In the genomic region with DNA sequence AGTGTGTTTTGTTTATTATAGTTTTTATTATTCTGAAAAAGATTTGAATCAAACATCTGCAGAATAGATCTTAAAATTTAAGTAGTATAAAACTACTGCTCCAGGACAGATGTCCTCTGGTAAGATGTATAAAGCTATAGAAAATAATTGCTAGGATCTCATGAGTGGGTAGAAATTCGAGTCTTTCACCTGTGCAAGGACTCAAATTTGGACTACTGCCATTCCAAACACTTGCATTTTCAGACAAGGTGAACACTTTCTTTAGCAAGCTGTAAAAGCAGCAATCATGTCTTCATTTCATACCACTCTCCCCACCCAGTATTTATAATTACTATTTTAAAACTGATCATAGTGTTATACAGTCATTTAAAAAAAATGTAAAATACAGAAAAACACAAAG, we compare ENCODE assay signal across 16 cellular contexts. TPM values are rescaled to one million over a fixed set of nuclear protein-coding genes. Genes with fewer than 3 reads are reported as not detected.
DNase-seq lines count a peak whose midpoint lies in the region; ATAC-seq and TF ChIP-seq lines count a peak whose summit lies in the region.
"Had no signal": no experiment of that assay in that cellular context is flagged by ENCODE, and none has a peak within 500 bp of the region (broad histone marks: within the 10 kb centered on the region; RNA-seq: fewer than 3 reads in every experiment).

No MANE protein-coding gene starts in this region.

- H3K4me1 ChIP-seq in left lung = no peaks in the 10 kb centered on the region

- ATAC-seq in left lung (peak; percentile 19), GM18867 (IDR thresholded peaks at IDR 0.05; ENCODE audit: unreplicated experiment) (no peak)

- TF ChIP-seq CTCF in VCaP (conservative IDR thresholded peaks at IDR 0.05) = no peak
- TF ChIP-seq CTCF in left lung (IDR thresholded peaks at IDR 0.05) = no peak

- no peaks in the 10 kb centered on the region for H3K9me3 ChIP-seq in left lung
- H3K9me3 ChIP-seq: BLaER1 treated with 17β-estradiol and CSF1 and Interleukin-3, amounts not matched to agents 10 nM and 100 nM had no signal

- H3K36me3 ChIP-seq in left lung = peaks cover 0 to 85% of the 10 kb centered on the region in 2 donors
- peaks cover 12% of the 10 kb centered on the region for H3K36me3 ChIP-seq in H7 (replicated peaks; ENCODE audit: control insufficient read depth, insufficient read depth, low read length)

- peak overlapping the region; percentile 15 for H3K27ac ChIP-seq in VCaP
- H3K27ac ChIP-seq in left lung = no peak overlapping the region
- H3K27ac ChIP-seq: BLaER1 treated with 17β-estradiol and CSF1 and Interleukin-3, amounts not matched to agents 10 nM and 100 nM; HL-60 had no signal

- H3K4me3 ChIP-seq in left lung (no peak overlapping the region), H7 (ENCODE audit: insufficient read depth, low read depth, low read length) (no peak overlapping the region)
- H3K4me3 ChIP-seq: BLaER1 treated with 17β-estradiol and CSF1 and Interleukin-3, amounts not matched to agents 10 nM and 100 nM had no signal

- DNase-seq in DMS79 (lab: John Stamatoyannopoulos, UW) (peak; percentile 68), NCI-H2029 (lab: John Stamatoyannopoulos, UW) (peak; percentile 43), left lung (no peak), NCI-H146 (lab: John Stamatoyannopoulos, UW) (no peak), H7 (no peak)
- DNase-seq: ACHN; Calu3; CD4-positive, CD25-positive, alpha-beta regulatory T cell; DND-41; GDM1; HCEC 1CT; HFFc6 had no signal

- H3K27me3 ChIP-seq in left lung (no peaks in the 10 kb centered on the region), H7 (ENCODE audit: control insufficient read depth, insufficient read depth, low read length) (no peaks in the 10 kb centered on the region)
- H3K27me3 ChIP-seq: BLaER1 treated with 17β-estradiol and CSF1 and Interleukin-3, amounts not matched to agents 10 nM and 100 nM had no signal

- intact Hi-C loops in left lung (cut with DNase I) = no loop called here

RNA-seq across cellular contexts. Expression of gene SKP2, which starts 20.7 kb away (rescaled TPM):
- 10 to 100 TPM; 18.4 to 21.2 TPM for total RNA-seq in left lung
- 60.7 and 90.0 TPM in 2 replicates for total RNA-seq in H7 (2014; rRNA removed; shearing (Covaris generic))

RNA-seq across cellular contexts. Expression of gene LMBRD2, which starts 20.9 kb away (rescaled TPM):
- total RNA-seq in left lung = 10 to 100 TPM; 12.9 to 13.2 TPM
- 4.1 and 5.0 TPM in 2 replicates for total RNA-seq in H7 (2014; rRNA removed; shearing (Covaris generic))

Comparison
In these comparisons a context has a peak if more than half of its experiments do, and no peak if none do; other contexts are left out.
1. DNase-seq: peak in DMS79 (single experiment) and NCI-H2029 (single experiment); none in left lung (0 of 2), NCI-H146 (single experiment) and H7 (single experiment).